ENCODE assay signal across 14 cellular contexts in the genomic region with DNA sequence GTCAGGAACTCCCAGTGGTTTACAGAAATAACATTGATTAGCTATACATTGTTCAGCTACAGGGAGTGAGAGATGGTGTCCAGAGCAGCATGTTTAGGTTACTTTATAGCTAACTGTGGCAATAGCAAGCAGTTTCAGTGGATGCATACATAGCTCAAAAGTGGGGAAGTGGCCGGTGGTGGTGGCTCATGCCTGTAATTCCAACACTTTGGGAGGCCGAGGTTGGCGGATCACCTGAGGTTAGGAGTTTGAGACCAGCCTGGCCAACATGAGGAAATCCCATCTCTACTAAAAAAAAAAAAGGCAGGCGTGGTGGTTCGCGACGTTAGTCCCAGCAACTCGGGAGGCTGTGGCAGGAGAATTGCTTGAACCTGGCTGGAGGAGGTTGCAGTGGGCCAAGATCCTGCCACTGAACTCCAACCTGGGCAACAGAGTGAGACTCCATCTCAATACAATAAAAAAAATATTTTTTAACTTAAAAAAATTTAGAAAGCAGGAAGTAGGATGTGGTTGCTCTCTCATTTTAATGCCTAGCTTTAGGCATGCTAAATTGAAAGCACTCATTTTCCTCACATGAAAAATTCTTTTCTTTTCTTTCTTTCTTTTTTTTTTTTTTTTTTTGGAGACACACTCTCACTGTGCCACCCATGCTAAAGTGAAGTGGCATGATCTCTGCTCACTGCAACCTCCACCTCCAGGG.
A peak's percentile ranks its signal among the peaks of the same experiment; 100 is the strongest.
DNase-seq lines count a peak whose midpoint lies in the region; ATAC-seq and TF ChIP-seq lines count a peak whose summit lies in the region.
"Had no signal": no experiment of that assay in that cellular context is flagged by ENCODE, and none has a peak within 500 bp of the region (broad histone marks: within the 10 kb centered on the region; RNA-seq: fewer than 3 reads in every experiment).

No MANE protein-coding gene starts in this region.

- POLR2A ChIA-PET in activated B cell treated with CpG ODN at 0.5 μM for 24 hours (lab: Charles Lee) (interaction anchor here (0.5 to 2.4 kb wide), 7 partner anchors 11 to 150 kb away, joined by 3 to 18 read pairs (median 5); no protein-coding TSS in a partner anchor), A673 (lab: Charles Lee; ENCODE audit: low non-redundant PET) (no interaction called here)

- H3K9me3 ChIP-seq in A673 (ENCODE audit: low read depth, low read length, poor library complexity, severe bottlenecking): no peaks in the 10 kb centered on the region
- H3K9me3 ChIP-seq: thoracic aorta had no signal

- intact Hi-C loops in activated B cell treated with CpG ODN at 0.5 μM for 24 hours (cut with micrococcal nuclease) (no loop called here), A673 (cut with micrococcal nuclease; ENCODE audit: unreplicated experiment) (no loop called here)

- no peaks in the 10 kb centered on the region for H3K4me1 ChIP-seq in A673 (ENCODE audit: insufficient read depth, low read length, poor library complexity, severe bottlenecking)

- peak overlapping the region; percentile 28 for H3K27ac Mint-ChIP-seq in activated B cell treated with CpG ODN at 0.5 μM for 24 hours
- peak overlapping the region; percentile 95 for H3K27ac Mint-ChIP-seq in endothelial cell (ENCODE audit: unreplicated experiment)
- peak overlapping the region; percentile 98 to 99 for H3K27ac Mint-ChIP-seq in stimulated activated naive CD8-positive, alpha-beta T cell treated with anti-CD3 and anti-CD28 coated beads, Interleukin-15, amount 100 ng/mL, for 72 hours

- H3K4me1 Mint-ChIP-seq in activated B cell treated with CpG ODN at 0.5 μM for 24 hours (peaks cover 24% of the 10 kb centered on the region), endothelial cell (ENCODE audit: unreplicated experiment) (peaks cover 32% of the 10 kb centered on the region)
- H3K4me1 Mint-ChIP-seq in stimulated activated naive CD8-positive, alpha-beta T cell treated with anti-CD3 and anti-CD28 coated beads, Interleukin-15, amount 100 ng/mL, for 72 hours: peaks cover 50% of the 10 kb centered on the region

- DNase-seq in activated T-cell treated with anti-CD3 and anti-CD28 coated beads, Interleukin-2, amount 50 U/mL, for 1 hour: peak; percentile 36
- DNase-seq in activated T-cell treated with anti-CD3 and anti-CD28 coated beads for 4 hours (no peak), activated B cell treated with CpG ODN at 0.5 μM for 24 hours (no peak), endothelial cell (ENCODE audit: low spot score) (no peak), A673 (ENCODE audit: low spot score) (no peak)
- DNase-seq in stimulated activated naive CD8-positive, alpha-beta T cell treated with anti-CD3 and anti-CD28 coated beads, Interleukin-15, amount 100 ng/mL, for 72 hours: no peak
- DNase-seq in activated CD8-positive, alpha-beta memory T cell treated with anti-CD3 and anti-CD28 coated beads, Interleukin-2, amount 50 U/mL, for 4 hours: no peak
- DNase-seq: activated CD4-positive, CD25-positive, alpha-beta regulatory T cell; NCI-H1105 treated with DMSO at 0.1 percent for 48 hours; NCI-H226 had no signal

- CTCF ChIA-PET in activated B cell treated with CpG ODN at 0.5 μM for 24 hours (lab: Charles Lee): no interaction called here
- CTCF ChIA-PET in A673 (lab: Charles Lee): no interaction called here

- BruUV-seq in A673 (replicated peaks; lab: Mats Ljungman, UMichigan): no TSS peak

- no peaks in the 10 kb centered on the region for H3K9me3 Mint-ChIP-seq in activated B cell treated with CpG ODN at 0.5 μM for 24 hours
- H3K9me3 Mint-ChIP-seq in endothelial cell (ENCODE audit: unreplicated experiment): no peaks in the 10 kb centered on the region
- no peaks in the 10 kb centered on the region for H3K9me3 Mint-ChIP-seq in stimulated activated naive CD8-positive, alpha-beta T cell treated with anti-CD3 and anti-CD28 coated beads, Interleukin-15, amount 100 ng/mL, for 72 hours

- no peaks in the 10 kb centered on the region for H3K27me3 ChIP-seq in A673 (replicated peaks; ENCODE audit: insufficient read depth, low read depth, low read length, poor library complexity)

- no peaks in the 10 kb centered on the region for H3K36me3 Mint-ChIP-seq in activated B cell treated with CpG ODN at 0.5 μM for 24 hours (ENCODE audit: low read depth)
- H3K36me3 Mint-ChIP-seq in endothelial cell (ENCODE audit: low read depth, unreplicated experiment): no peaks in the 10 kb centered on the region

- no peak overlapping the region for H3K4me3 ChIP-seq in A673 (ENCODE audit: low read depth, low read length, poor library complexity, severe bottlenecking)
- H3K4me3 ChIP-seq: thoracic aorta had no signal

- H3K4me3 Mint-ChIP-seq in activated B cell treated with CpG ODN at 0.5 μM for 24 hours (no peak overlapping the region), endothelial cell (ENCODE audit: unreplicated experiment) (no peak overlapping the region)
- peak overlapping the region; percentile 76 to 79 for H3K4me3 Mint-ChIP-seq in stimulated activated naive CD8-positive, alpha-beta T cell treated with anti-CD3 and anti-CD28 coated beads, Interleukin-15, amount 100 ng/mL, for 72 hours

- H3K27me3 Mint-ChIP-seq in activated B cell treated with CpG ODN at 0.5 μM for 24 hours (no peaks in the 10 kb centered on the region), endothelial cell (ENCODE audit: unreplicated experiment) (no peaks in the 10 kb centered on the region)
- no peaks in the 10 kb centered on the region for H3K27me3 Mint-ChIP-seq in stimulated activated naive CD8-positive, alpha-beta T cell treated with anti-CD3 and anti-CD28 coated beads, Interleukin-15, amount 100 ng/mL, for 72 hours

- H3K27ac ChIP-seq in A673 (ENCODE audit: low read depth, low read length, poor library complexity, severe bottlenecking): no peak overlapping the region
- H3K27ac ChIP-seq: thoracic aorta had no signal

- H3K36me3 ChIP-seq in A673 (ENCODE audit: insufficient read depth, low read length, poor library complexity, severe bottlenecking): no peaks in the 10 kb centered on the region
- H3K36me3 ChIP-seq: thoracic aorta had no signal

- TF ChIP-seq CTCF in activated B cell treated with CpG ODN at 0.5 μM for 24 hours (IDR thresholded peaks at IDR 0.05): no peak
- no peak for TF ChIP-seq CTCF in endothelial cell (IDR thresholded peaks at IDR 0.05; ENCODE audit: unreplicated experiment)
- no peak for TF ChIP-seq CTCF in A673 (conservative IDR thresholded peaks at IDR 0.05; ENCODE audit: low read depth, low read length)

- no peak for ATAC-seq in activated B cell treated with CpG ODN at 0.5 μM for 24 hours (ENCODE audit: low read depth)
- ATAC-seq in stimulated activated naive CD8-positive, alpha-beta T cell treated with anti-CD3 and anti-CD28 coated beads, Interleukin-15, amount 100 ng/mL, for 72 hours: no peak
- no peak for ATAC-seq in GM19023 (IDR thresholded peaks at IDR 0.05; ENCODE audit: unreplicated experiment)
- ATAC-seq: left lobe of liver, SK-N-SH treated with all-trans-retinoic acid at 6 μM for 48 hours had no signal

Comparison
In these comparisons a context has a peak if more than half of its experiments do, and no peak if none do; other contexts are left out.
1. H3K27ac Mint-ChIP-seq: peak in every context shown above with its lines; median percentile 98 in stimulated activated naive CD8-positive, alpha-beta T cell treated with anti-CD3 and anti-CD28 coated beads, Interleukin-15, amount 100 ng/mL, for 72 hours; 95 in endothelial cell; 28 in activated B cell treated with CpG ODN at 0.5 μM for 24 hours.
2. H3K4me3 Mint-ChIP-seq: peak in stimulated activated naive CD8-positive, alpha-beta T cell treated with anti-CD3 and anti-CD28 coated beads, Interleukin-15, amount 100 ng/mL, for 72 hours (2 of 2); none in activated B cell treated with CpG ODN at 0.5 μM for 24 hours (single experiment) and endothelial cell (single experiment).